Comparison of ENCODE assay signal across 9 cellular contexts in genomic region chr2:109349555-109350430, GRCh38.
A peak's percentile ranks its signal among the peaks of the same experiment; 100 is the strongest.
DNase-seq lines count a peak whose midpoint lies in the region; ATAC-seq and TF ChIP-seq lines count a peak whose summit lies in the region.
"Had no signal": no experiment of that assay in that cellular context is flagged by ENCODE, and none has a peak within 500 bp of the region (broad histone marks: within the 10 kb centered on the region; RNA-seq: fewer than 3 reads in every experiment).

No MANE protein-coding gene starts in this region.

- no peaks in the 10 kb centered on the region for H3K9me2 ChIP-seq in HCT116 (ENCODE audit: insufficient read depth)

- no TSS peak for BruUV-seq in HCT116 (replicated peaks; lab: Mats Ljungman, UMichigan)

- H3K9ac ChIP-seq in HCT116 (ENCODE audit: low read length), result no peak overlapping the region

- H4K20me1 ChIP-seq in HCT116 (ENCODE audit: insufficient read depth), result no peaks in the 10 kb centered on the region

- H3K4me3 ChIP-seq in AG04450 (ENCODE audit: low read depth, low read length), result no peak overlapping the region
- H3K4me3 ChIP-seq in HCT116 (replicated peaks in 1 of 2; ENCODE audit: low read depth in 1 of 2, low read length in 2 of 2), result no peak overlapping the region
- no peak overlapping the region for H3K4me3 ChIP-seq in brain microvascular endothelial cell (ENCODE audit: low read depth, low read length)

- no peak for DNase-seq in AG04450 (ENCODE audit: low read depth, low spot score)
- DNase-seq in HCT116 (ENCODE audit: low read depth, low spot score), result no peak
- no peak for DNase-seq in brain microvascular endothelial cell
- peak; percentile 75 for DNase-seq in mesenteric fat pad (ENCODE audit: low spot score)
- no peak for DNase-seq in HUDEP-2 (lab: John Stamatoyannopoulos, UW; ENCODE audit: unreplicated experiment in 76 of 76)
- DNase-seq: NCI-H524 had no signal

- peak; percentile 58 for ATAC-seq in HCT116
- ATAC-seq in GM19035 (IDR thresholded peaks at IDR 0.05; ENCODE audit: unreplicated experiment), result no peak
- ATAC-seq in GM21825 (IDR thresholded peaks at IDR 0.05; ENCODE audit: unreplicated experiment), result no peak
- ATAC-seq in GM19328 (IDR thresholded peaks at IDR 0.05; ENCODE audit: unreplicated experiment), result no peak

- RAD21 ChIA-PET in HCT116 (lab: Charles Lee; ENCODE audit: low non-redundant PET in 1 of 2, low total read pairs in 2 of 2, uncharacterized antibody in 2 of 2, unreplicated experiment in 2 of 2), result no interaction called here

- no peak for TF ChIP-seq RAD21 in HCT116 (IDR thresholded peaks at IDR 0.05; ENCODE audit: low read depth)

- no peak for TF ChIP-seq POLR2A in HCT116 (IDR thresholded peaks at IDR 0.05; ENCODE audit: borderline replicate concordance, extremely low read depth, insufficient read depth, insufficient read length)

- intact Hi-C loops in HCT116 (cut with micrococcal nuclease), result no loop called here

- H3K27me3 ChIP-seq in AG04450 (ENCODE audit: control insufficient read depth, insufficient read depth, low read length) (no peaks in the 10 kb centered on the region), HCT116 (ENCODE audit: insufficient read depth, low read length) (peaks cover 6% of the 10 kb centered on the region; the same call in 1 of the 2 replicates), brain microvascular endothelial cell (replicated peaks) (no peaks in the 10 kb centered on the region)

- no peak overlapping the region for H3K27ac ChIP-seq in AG04450 (ENCODE audit: low read depth, low read length)
- H3K27ac ChIP-seq in HCT116 (ENCODE audit: low read depth, low read length), result no peak overlapping the region
- no peak overlapping the region for H3K27ac ChIP-seq in brain microvascular endothelial cell

- H2AFZ ChIP-seq in HCT116 (ENCODE audit: low read depth, low read length, poor library complexity, severe bottlenecking), result no peak overlapping the region

- TF ChIP-seq CTCF in AG04450 (IDR thresholded peaks at IDR 0.05; ENCODE audit: low read depth, low read length) (peak; percentile 17; the same call in 1 of the 2 replicates), HCT116 (IDR thresholded peaks at IDR 0.05 in 2 of 3, conservative IDR thresholded peaks at IDR 0.05 in 1 of 3; ENCODE audit: borderline replicate concordance in 1 of 3, insufficient read depth in 1 of 3, low read depth in 2 of 3, low read length in 2 of 3) (peak in 1 of 3 experiments; percentile 6; a peak in 1 of 6 replicates), brain microvascular endothelial cell (IDR thresholded peaks at IDR 0.05; ENCODE audit: low read depth, low read length, missing control alignments) (peak; percentile 38)

- no peak overlapping the region for H3K4me2 ChIP-seq in HCT116 (ENCODE audit: low read length)

- in situ Hi-C loops in brain microvascular endothelial cell (cut with HindIII; ENCODE audit: low pct_ligation_motif_present, low sequenced_read_pairs), result no loop called here

- H3K4me1 ChIP-seq in HCT116 (ENCODE audit: control insufficient read depth in 1 of 2, insufficient read depth in 2 of 2, low read length in 2 of 2), result no peaks in the 10 kb centered on the region

- CTCF ChIA-PET in AG04450 (lab: Charles Lee) (no interaction called here), HCT116 (lab: Charles Lee) (no interaction called here)

- no peaks in the 10 kb centered on the region for H3K36me3 ChIP-seq in HCT116 (ENCODE audit: control insufficient read depth in 1 of 2, insufficient read depth in 2 of 2, low read length in 2 of 2)
- H3K36me3 ChIP-seq in brain microvascular endothelial cell (replicated peaks), result no peaks in the 10 kb centered on the region

- POLR2A ChIA-PET in AG04450 (lab: Yijun Ruan, JAX), result no interaction called here
- POLR2A ChIA-PET in HCT116 (lab: Charles Lee), result no interaction called here

- H3K79me2 ChIP-seq in HCT116 (ENCODE audit: insufficient read depth, low read length), result no peaks in the 10 kb centered on the region

- H3K9me3 ChIP-seq in AG04450 (ENCODE audit: control insufficient read depth, insufficient read depth, low read length) (peaks cover 14% of the 10 kb centered on the region), HCT116 (ENCODE audit: control insufficient read depth in 1 of 2, insufficient read depth in 1 of 2, low read depth in 1 of 2, low read length in 2 of 2) (no peaks in the 10 kb centered on the region)

TF ChIP-seq in HCT116, 20 proteins besides CTCF, POLR2A, EP300 and RAD21:
- no peak for TF ChIP-seq SP1 (IDR thresholded peaks at IDR 0.05; ENCODE audit: low read depth)
- no peak for TF ChIP-seq FOSL1 (IDR thresholded peaks at IDR 0.05; ENCODE audit: low read depth)
- no peak for TF ChIP-seq REST (IDR thresholded peaks at IDR 0.05; ENCODE audit: low read depth)
- TF ChIP-seq EZH2phosphoT487 (IDR thresholded peaks at IDR 0.05; ENCODE audit: borderline replicate concordance), result no peak
- TF ChIP-seq CBX3 (IDR thresholded peaks at IDR 0.05; ENCODE audit: low read depth), result no peak
- TF ChIP-seq TCF7L2 (IDR thresholded peaks at IDR 0.05; ENCODE audit: borderline replicate concordance, extremely low read depth, insufficient read depth, insufficient read length), result no peak
- TF ChIP-seq EGR1 (IDR thresholded peaks at IDR 0.05; ENCODE audit: low read depth), result no peak
- TF ChIP-seq ATF3 (IDR thresholded peaks at IDR 0.05), result no peak
- TF ChIP-seq SIN3A (IDR thresholded peaks at IDR 0.05; ENCODE audit: low read depth), result no peak
- TF ChIP-seq YY1 (IDR thresholded peaks at IDR 0.05; ENCODE audit: extremely low read depth, insufficient replicate concordance, low read depth, low read length), result no peak
- TF ChIP-seq CEBPB (IDR thresholded peaks at IDR 0.05; ENCODE audit: low read depth), result no peak
- TF ChIP-seq SRF (IDR thresholded peaks at IDR 0.05; ENCODE audit: low read depth), result no peak
